ENCODE assay signal across 8 cellular contexts in the genomic region with DNA sequence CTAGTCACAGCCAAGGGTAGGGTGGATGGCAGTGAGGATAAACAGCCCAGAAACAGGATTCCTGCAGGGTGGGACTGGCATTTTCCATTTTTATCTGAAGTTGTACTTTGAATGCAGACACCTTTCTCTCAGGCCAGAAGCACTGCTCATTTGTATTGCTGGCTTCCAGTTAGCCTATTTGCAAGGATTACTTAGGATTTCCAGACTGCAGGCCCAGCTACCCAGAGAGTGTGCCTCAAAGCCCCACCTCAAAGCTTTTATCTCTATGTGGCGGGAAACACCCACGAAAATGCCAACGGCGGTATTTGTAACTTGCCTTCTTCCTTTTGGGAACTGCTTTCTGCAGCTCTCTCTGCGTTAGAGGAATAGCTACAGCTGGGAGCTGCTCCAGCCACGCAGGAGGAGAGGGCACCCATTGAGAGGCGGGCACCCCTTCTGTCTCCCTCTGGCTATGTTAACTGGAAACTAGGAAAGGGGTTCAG.
DNase-seq lines count a peak whose midpoint lies in the region; ATAC-seq, FAIRE-seq and TF ChIP-seq lines count a peak whose summit lies in the region.

No MANE protein-coding gene starts in this region.

- peaks cover 42 to 58% of the 10 kb centered on the region in 2 donors for H3K4me1 Mint-ChIP-seq in stimulated activated naive B cell treated with anti-CD40 and anti-IgM and Interleukin-4, amounts not matched to agents 10 μg/mL and 1 μg/mL and 100 μg/mL, for 72 hours

- POLR2A ChIA-PET in GM12878 (lab: Charles Lee), result interaction anchor here (1.2 to 1.9 kb wide), 5 partner anchors 27 to 141 kb away, joined by 3 to 8 read pairs (median 4); no protein-coding TSS in a partner anchor

- H3K9ac ChIP-seq in NT2/D1 (ENCODE audit: insufficient read length, low read depth), result peak overlapping the region; percentile 85
- H3K9ac ChIP-seq in GM12878 (ENCODE audit: control insufficient read depth, insufficient read depth, low read length), result peak overlapping the region; percentile 62
- peak overlapping the region; percentile 94 for H3K9ac ChIP-seq in keratinocyte (ENCODE audit: control insufficient read depth, extremely low read depth, insufficient read depth, low read length)

- peak overlapping the region; percentile 63 for H2AFZ ChIP-seq in GM12878 (ENCODE audit: control insufficient read depth, low read depth, low read length)
- no peak overlapping the region for H2AFZ ChIP-seq in keratinocyte (ENCODE audit: control insufficient read depth, low read length)

- in situ Hi-C loops in GM12878 (cut with MboI), result loop anchor here (5.0 to 10.0 kb wide), 3 partner anchors 142 to 620 kb away; a partner anchor contains a TSS

- H3K4me3 Mint-ChIP-seq in stimulated activated naive B cell treated with anti-CD40 and anti-IgM and Interleukin-4, amounts not matched to agents 10 μg/mL and 1 μg/mL and 100 μg/mL, for 72 hours, result peak overlapping the region; percentile 72 to 83

- no peaks in the 10 kb centered on the region for H3K9me1 ChIP-seq in keratinocyte (ENCODE audit: control insufficient read depth, extremely low read depth, insufficient read depth, low read length)

- dilution Hi-C loops in keratinocyte (cut with MboI; ENCODE audit: extremely low pct_ligation_motif_present, low sequenced_read_pairs), result no loop called here

- H3K4me1 ChIP-seq in NT2/D1 (ENCODE audit: insufficient read depth, insufficient read length), result peaks cover 10% of the 10 kb centered on the region
- H3K4me1 ChIP-seq in GM12878 (ENCODE audit: control insufficient read depth, insufficient read depth, low read length), result peaks cover 37% of the 10 kb centered on the region
- peaks cover 38% of the 10 kb centered on the region for H3K4me1 ChIP-seq in keratinocyte (ENCODE audit: control insufficient read depth, extremely low read depth, insufficient read depth, low read length)

- no peaks in the 10 kb centered on the region for H3K79me2 ChIP-seq in GM12878 (ENCODE audit: control insufficient read depth, insufficient read depth, low read length)
- peaks cover 5% of the 10 kb centered on the region for H3K79me2 ChIP-seq in keratinocyte (ENCODE audit: control insufficient read depth, insufficient read depth, low read length)

- TF ChIP-seq POLR2A in GM19099 (IDR thresholded peaks at IDR 0.05; ENCODE audit: extremely low read depth, insufficient read length, low read depth), result peak; percentile 26
- TF ChIP-seq POLR2A in GM12878 (IDR thresholded peaks at IDR 0.05; ENCODE audit: low read depth, low read length), result no peak

- H3K27ac Mint-ChIP-seq in stimulated activated naive B cell treated with anti-CD40 and anti-IgM and Interleukin-4, amounts not matched to agents 10 μg/mL and 1 μg/mL and 100 μg/mL, for 72 hours, result peak overlapping the region; percentile 94

- CTCF ChIA-PET in GM12878 (lab: Yijun Ruan, JAX), result interaction anchor here (0.7 to 5.2 kb wide), 32 partner anchors 8 to 1464 kb away, joined by 3 to 96 read pairs (median 5); no protein-coding TSS in a partner anchor

- H4K20me1 ChIP-seq in GM12878 (ENCODE audit: control insufficient read depth, insufficient read depth), result no peaks in the 10 kb centered on the region
- H4K20me1 ChIP-seq in keratinocyte (ENCODE audit: control insufficient read depth, extremely low read depth, insufficient read depth, low read length), result no peaks in the 10 kb centered on the region

- H3K4me3 ChIP-seq in NT2/D1 (ENCODE audit: insufficient read length, low read depth), result peak overlapping the region; percentile 62
- peak overlapping the region; percentile 43; the same call in 1 of the 2 replicates for H3K4me3 ChIP-seq in GM12878
- peak overlapping the region; percentile 42 to 69 (median 67) for H3K4me3 ChIP-seq in keratinocyte (ENCODE audit: control insufficient read depth in 2 of 3, extremely low read depth in 1 of 3, insufficient read depth in 2 of 3, low read depth in 1 of 3, low read length in 3 of 3)

- no peaks in the 10 kb centered on the region for H3K36me3 Mint-ChIP-seq in stimulated activated naive B cell treated with anti-CD40 and anti-IgM and Interleukin-4, amounts not matched to agents 10 μg/mL and 1 μg/mL and 100 μg/mL, for 72 hours

- H3K4me2 ChIP-seq in GM12878 (ENCODE audit: control insufficient read depth, insufficient read depth), result peak overlapping the region; percentile 58
- H3K4me2 ChIP-seq in keratinocyte (ENCODE audit: control insufficient read depth, extremely low read depth, insufficient read depth, low read depth, low read length), result peak overlapping the region; percentile 91

- BruUV-seq in GM12878 (replicated peaks; lab: Mats Ljungman, UMichigan), result TSS peak; percentile 45

- H3K27me3 Mint-ChIP-seq in stimulated activated naive B cell treated with anti-CD40 and anti-IgM and Interleukin-4, amounts not matched to agents 10 μg/mL and 1 μg/mL and 100 μg/mL, for 72 hours, result no peaks in the 10 kb centered on the region

- no peak for TF ChIP-seq CTCF in GM12878 (IDR thresholded peaks at IDR 0.05 in 2 of 3, conservative IDR thresholded peaks at IDR 0.05 in 1 of 3; ENCODE audit: control insufficient read depth in 2 of 3, extremely low read depth in 1 of 3, insufficient read depth in 1 of 3, low read depth in 3 of 3, low read length in 3 of 3)
- TF ChIP-seq CTCF in keratinocyte (optimal IDR thresholded peaks at IDR 0.05 in 1 of 3, IDR thresholded peaks at IDR 0.05 in 1 of 3, conservative IDR thresholded peaks at IDR 0.05 in 1 of 3; ENCODE audit: extremely low read depth in 1 of 3, insufficient read depth in 2 of 3, low read length in 3 of 3), result no peak

- FAIRE-seq in GM12878 (lab: Jason Lieb, UNC) (no peak), keratinocyte (lab: Jason Lieb, UNC) (peak; percentile 48)

- 49% methylated on average over 7 of the region's 7 CpGs for WGBS in GM12878 (ENCODE audit: insufficient coverage, insufficient replicate concordance, low lambda C conversion rate, missing lambda C conversion rate)

- H3K27ac ChIP-seq in GM12878 (ENCODE audit: control insufficient read depth, insufficient read depth) (peak overlapping the region; percentile 90), keratinocyte (ENCODE audit: control insufficient read depth, insufficient read depth, low read length) (peak overlapping the region; percentile 97)

- TF ChIP-seq EP300 in GM12878 (IDR thresholded peaks at IDR 0.05; ENCODE audit: borderline replicate concordance in 1 of 2, control insufficient read depth in 1 of 2, low read depth in 2 of 2, low read length in 2 of 2), result no peak; a peak in 1 of 4 replicates

- peaks cover 14% of the 10 kb centered on the region for H3K36me3 ChIP-seq in NT2/D1 (ENCODE audit: insufficient read depth, insufficient read length, low read length)
- H3K36me3 ChIP-seq in GM12878 (ENCODE audit: control insufficient read depth in 2 of 2, insufficient read depth in 2 of 2, low read length in 1 of 2), result no peaks in the 10 kb centered on the region
- H3K36me3 ChIP-seq in keratinocyte (ENCODE audit: control insufficient read depth in 2 of 2, extremely low read depth in 1 of 2, insufficient read depth in 2 of 2, low read length in 2 of 2), result peaks cover 3 to 4% of the 10 kb centered on the region in 2 experiments

- intact Hi-C loops in GM12878 (cut with micrococcal nuclease; ENCODE audit: unreplicated experiment), result loop anchor here (1.0 to 2.0 kb wide), 2 partner anchors 72 to 314 kb away; no protein-coding TSS in a partner anchor

- no peaks in the 10 kb centered on the region for H3K9me3 ChIP-seq in NT2/D1 (ENCODE audit: insufficient read depth, low read length)
- no peaks in the 10 kb centered on the region for H3K9me3 ChIP-seq in GM12878 (replicated peaks; ENCODE audit: control insufficient read depth, insufficient read depth, low read length)
- no peaks in the 10 kb centered on the region for H3K9me3 ChIP-seq in keratinocyte (ENCODE audit: control insufficient read depth, low read depth, low read length)

- H3K9me3 Mint-ChIP-seq in stimulated activated naive B cell treated with anti-CD40 and anti-IgM and Interleukin-4, amounts not matched to agents 10 μg/mL and 1 μg/mL and 100 μg/mL, for 72 hours, result no peaks in the 10 kb centered on the region

- H3K27me3 ChIP-seq in NT2/D1 (ENCODE audit: insufficient read depth, insufficient read length) (peaks cover 14% of the 10 kb centered on the region), GM12878 (replicated peaks in 1 of 2; ENCODE audit: control insufficient read depth in 2 of 2, insufficient read depth in 2 of 2, low read length in 1 of 2) (no peaks in the 10 kb centered on the region), keratinocyte (ENCODE audit: control insufficient read depth, extremely low read depth, insufficient read depth, low read length) (no peaks in the 10 kb centered on the region)

- RAD21 ChIA-PET in GM12878 (lab: Charles Lee; ENCODE audit: unreplicated experiment), result interaction anchor here (0.7 to 5.5 kb wide), 22 partner anchors 9 to 339 kb away, joined by 3 to 56 read pairs (median 8); no protein-coding TSS in a partner anchor

- peak; percentile 2 for ATAC-seq in GM12878
- ATAC-seq in stimulated activated naive B cell treated with anti-CD40 and anti-IgM and Interleukin-4, amounts not matched to agents 10 μg/mL and 1 μg/mL and 100 μg/mL, for 72 hours (replicated peaks), result no peak
- ATAC-seq in HG02938 (IDR thresholded peaks at IDR 0.05; ENCODE audit: unreplicated experiment), result no peak

- no peak for TF ChIP-seq RAD21 in GM12878 (IDR thresholded peaks at IDR 0.05; ENCODE audit: insufficient read depth, low read depth, low read length)

- SMC1A ChIA-PET in GM12878 (lab: Charles Lee; ENCODE audit: uncharacterized antibody, unreplicated experiment), result interaction anchor here (0.6 to 5.4 kb wide), 29 partner anchors 9 to 401 kb away, joined by 3 to 59 read pairs (median 4); no protein-coding TSS in a partner anchor

- no peak for DNase-seq in NT2/D1 (ENCODE audit: low read depth, low spot score)
- no peak for DNase-seq in GM12878 (ENCODE audit: low read depth, low spot score)
- no peak for DNase-seq in keratinocyte (ENCODE audit: low read depth, low spot score)
- no peak for DNase-seq in stimulated activated naive B cell treated with anti-CD40 and anti-IgM and Interleukin-4, amounts not matched to agents 10 μg/mL and 1 μg/mL and 100 μg/mL, for 72 hours
- no peak for DNase-seq in NCI-H774 (lab: John Stamatoyannopoulos, UW)
- DNase-seq in COR-L47 (lab: John Stamatoyannopoulos, UW), result no peak

TF ChIP-seq in GM12878, 131 proteins besides CTCF, POLR2A, EP300 and RAD21 (continues in another document):
- 0 out of 2 replicates have a peak, but pooled peaks have one; percentile 40 for TF ChIP-seq PAX8 (IDR thresholded peaks at IDR 0.05)
- 0 out of 2 replicates have a peak, but pooled peaks have one; percentile 13 for TF ChIP-seq LARP7 (IDR thresholded peaks at IDR 0.05)
